In genomic region chr12:14396071-14396470, GRCh38 we compare ENCODE assay signal across 8 cellular contexts. TPM values are rescaled to one million over a fixed set of nuclear protein-coding genes. Genes with fewer than 3 reads are reported as not detected.
A peak's percentile ranks its signal among the peaks of the same experiment; 100 is the strongest.
DNase-seq lines count a peak whose midpoint lies in the region; ATAC-seq and TF ChIP-seq lines count a peak whose summit lies in the region.

No MANE protein-coding gene starts in this region.

- H3K27ac ChIP-seq in neural progenitor cell, result no peak overlapping the region

- H3K27ac Mint-ChIP-seq in T-helper 1 cell treated with Interleukin-12 subunit alpha and Interleukin-12 subunit beta and Interleukin-4 antibody, amounts not matched to agents 30 μg/mL and 1 μg/mL, for 36 hours, result peak overlapping the region; percentile 58
- no peak overlapping the region for H3K27ac Mint-ChIP-seq in neural progenitor cell

- H3K4me1 ChIP-seq in neural progenitor cell, result peaks cover 53% of the 10 kb centered on the region

- H3K4me2 ChIP-seq in neural progenitor cell, result peak overlapping the region; percentile 59

- TF ChIP-seq CTCF in neural progenitor cell (IDR thresholded peaks at IDR 0.05), result no peak

- H3K9me3 ChIP-seq in neural progenitor cell (ENCODE audit: low read depth), result peaks cover 11% of the 10 kb centered on the region

- H3K36me3 ChIP-seq in neural progenitor cell, result peaks cover 23% of the 10 kb centered on the region

- peaks cover 33% of the 10 kb centered on the region for H3F3A ChIP-seq in neural progenitor cell (ENCODE audit: low read depth)

- H2AFZ ChIP-seq in neural progenitor cell (replicated peaks), result no peak overlapping the region

- H3K79me2 ChIP-seq in neural progenitor cell (ENCODE audit: low read depth), result peaks cover 100% of the 10 kb centered on the region

- no peaks in the 10 kb centered on the region for H3K27me3 ChIP-seq in neural progenitor cell

- DNase-seq in neural progenitor cell (ENCODE audit: low spot score) (no peak), 8988T (no peak), SW 1271 (lab: John Stamatoyannopoulos, UW) (no peak), SHP77 (lab: John Stamatoyannopoulos, UW) (no peak), amniotic stem cell (lab: John Stamatoyannopoulos, UW) (no peak)

- H3K9ac ChIP-seq in neural progenitor cell, result no peak overlapping the region

- H3K9me3 Mint-ChIP-seq in T-helper 1 cell treated with Interleukin-12 subunit alpha and Interleukin-12 subunit beta and Interleukin-4 antibody, amounts not matched to agents 30 μg/mL and 1 μg/mL, for 36 hours, result no peaks in the 10 kb centered on the region
- peaks cover 78% of the 10 kb centered on the region for H3K9me3 Mint-ChIP-seq in neural progenitor cell

- peaks cover 73% of the 10 kb centered on the region for H3K4me1 Mint-ChIP-seq in T-helper 1 cell treated with Interleukin-12 subunit alpha and Interleukin-12 subunit beta and Interleukin-4 antibody, amounts not matched to agents 30 μg/mL and 1 μg/mL, for 36 hours (ENCODE audit: low read depth)
- no peaks in the 10 kb centered on the region for H3K4me1 Mint-ChIP-seq in neural progenitor cell

- H4K20me1 ChIP-seq in neural progenitor cell (ENCODE audit: low read depth), result no peaks in the 10 kb centered on the region

- H3K36me3 Mint-ChIP-seq in T-helper 1 cell treated with Interleukin-12 subunit alpha and Interleukin-12 subunit beta and Interleukin-4 antibody, amounts not matched to agents 30 μg/mL and 1 μg/mL, for 36 hours (ENCODE audit: low read depth), result peaks cover 30% of the 10 kb centered on the region
- H3K36me3 Mint-ChIP-seq in neural progenitor cell, result peaks cover 70% of the 10 kb centered on the region

- H3K27me3 Mint-ChIP-seq in T-helper 1 cell treated with Interleukin-12 subunit alpha and Interleukin-12 subunit beta and Interleukin-4 antibody, amounts not matched to agents 30 μg/mL and 1 μg/mL, for 36 hours (ENCODE audit: low read depth), result no peaks in the 10 kb centered on the region
- H3K27me3 Mint-ChIP-seq in neural progenitor cell (ENCODE audit: insufficient read depth, low read depth), result no peaks in the 10 kb centered on the region

- ATAC-seq in GM18873 (IDR thresholded peaks at IDR 0.05; ENCODE audit: low FRiP score, unreplicated experiment) (peak; percentile 45), HG02642 (IDR thresholded peaks at IDR 0.05; ENCODE audit: poor library complexity, unreplicated experiment) (peak; percentile 57)

- H3K4me3 Mint-ChIP-seq in T-helper 1 cell treated with Interleukin-12 subunit alpha and Interleukin-12 subunit beta and Interleukin-4 antibody, amounts not matched to agents 30 μg/mL and 1 μg/mL, for 36 hours, result peak overlapping the region; percentile 56
- H3K4me3 Mint-ChIP-seq in neural progenitor cell, result no peak overlapping the region

- H3K4me3 ChIP-seq in neural progenitor cell, result no peak overlapping the region

RNA-seq across cellular contexts. Expression of gene ATF7IP, which starts 30.6 kb away (rescaled TPM):
- total RNA-seq in neural progenitor cell (ENCODE audit: low replicate concordance), result 130 and 187 TPM in 2 replicates
